In the genomic region with DNA sequence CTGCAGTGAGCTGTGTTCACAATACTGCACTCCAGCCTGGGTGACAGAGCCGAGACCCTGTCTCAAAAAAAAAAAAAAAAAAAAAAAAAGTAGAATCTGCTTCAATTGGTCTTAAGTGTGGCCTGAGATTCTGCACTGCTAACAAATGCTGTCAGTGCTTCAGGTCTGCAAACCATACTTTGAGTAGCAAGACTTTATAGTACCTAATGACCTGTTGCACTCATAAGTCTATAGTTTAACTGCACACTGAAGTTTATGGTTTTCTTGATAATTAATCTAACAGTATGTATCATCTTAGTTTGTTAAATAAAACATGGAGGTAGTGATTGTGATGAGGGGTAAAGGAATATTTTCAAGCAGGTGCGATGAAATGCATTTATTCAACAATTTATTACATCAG, we compare ENCODE assay signal across 21 cellular contexts.
DNase-seq lines count a peak whose midpoint lies in the region; ATAC-seq, FAIRE-seq and TF ChIP-seq lines count a peak whose summit lies in the region.
"Had no signal": no experiment of that assay in that cellular context is flagged by ENCODE, and none has a peak within 500 bp of the region (broad histone marks: within the 10 kb centered on the region; RNA-seq: fewer than 3 reads in every experiment).

No MANE protein-coding gene starts in this region.

- H3K27ac ChIP-seq in PC-3 (ENCODE audit: low read length) = no peak overlapping the region
- no peak overlapping the region for H3K27ac ChIP-seq in K562 (ENCODE audit: extremely low read depth, low read depth, low read length)
- no peak overlapping the region for H3K27ac ChIP-seq in Karpas-422 (ENCODE audit: low read length)
- H3K27ac ChIP-seq: A549 had no signal

- H2AFZ ChIP-seq in PC-3 (ENCODE audit: low read length) (no peak overlapping the region), K562 (ENCODE audit: low read depth, low read length) (no peak overlapping the region), Karpas-422 (ENCODE audit: low read length) (no peak overlapping the region)

- H3K36me3 ChIP-seq in PC-3 (ENCODE audit: low read depth, low read length) (peaks cover 16% of the 10 kb centered on the region; the same call in 1 of the 2 replicates), K562 (ENCODE audit: control insufficient read depth, insufficient read depth, low read length) (peaks cover 72% of the 10 kb centered on the region), Karpas-422 (ENCODE audit: insufficient read depth, low read length) (peaks cover 22% of the 10 kb centered on the region; the same call in 1 of the 2 replicates)

- H3K9me1 ChIP-seq in K562 (ENCODE audit: control insufficient read depth, insufficient read depth, low read length) = no peaks in the 10 kb centered on the region

- CTCF ChIA-PET in PC-3 (lab: Charles Lee) (interaction anchor here (0.6 kb wide), 1 partner anchor 292 kb away, joined by 7 read pairs; no protein-coding TSS in a partner anchor), K562 (lab: Yijun Ruan, JAX; ENCODE audit: low intra/inter-chr PET ratio) (interaction anchor here (1.0 kb wide), 1 partner anchor 114 kb away, joined by 3 read pairs; no protein-coding TSS in a partner anchor)

- H3K9me3 Mint-ChIP-seq in activated T-cell treated with anti-CD3 and anti-CD28 coated beads, Interleukin-2, amount 50 U/mL, for 24 hours = no peaks in the 10 kb centered on the region
- peaks cover 0 to 1% of the 10 kb centered on the region in 2 donors for H3K9me3 Mint-ChIP-seq in activated T-cell treated with anti-CD3 and anti-CD28 coated beads, Interleukin-2, amount 50 U/mL, for 72 hours
- H3K9me3 Mint-ChIP-seq: CD4-positive, alpha-beta memory T cell had no signal

- H3K9me2 ChIP-seq in PC-3 (replicated peaks; ENCODE audit: low read length) (no peaks in the 10 kb centered on the region), Karpas-422 (replicated peaks; ENCODE audit: insufficient read depth, low read length) (no peaks in the 10 kb centered on the region)

- H3F3A ChIP-seq in PC-3 (ENCODE audit: low read length, unreplicated experiment) = no peaks in the 10 kb centered on the region

- FAIRE-seq in K562 (lab: Jason Lieb, UNC) = no peak
- FAIRE-seq: A549, G401.6, GM12892, H54 had no signal

- POLR2A ChIA-PET in PC-3 (lab: Charles Lee; ENCODE audit: unreplicated experiment) (no interaction called here), K562 (lab: Yijun Ruan, JAX) (no interaction called here)

- peaks cover 71% of the 10 kb centered on the region for H3K36me3 Mint-ChIP-seq in activated T-cell treated with anti-CD3 and anti-CD28 coated beads, Interleukin-2, amount 50 U/mL, for 24 hours (ENCODE audit: low read depth)
- H3K36me3 Mint-ChIP-seq in activated T-cell treated with anti-CD3 and anti-CD28 coated beads, Interleukin-2, amount 50 U/mL, for 72 hours (ENCODE audit: insufficient read depth in 2 of 2) = peaks cover 7 to 19% of the 10 kb centered on the region in 2 donors

- no peak for DNase-seq in activated T-cell treated with anti-CD3 and anti-CD28 coated beads, Interleukin-2, amount 50 U/mL, for 24 hours
- no peak for DNase-seq in activated T-cell treated with anti-CD3 and anti-CD28 coated beads, Interleukin-2, amount 50 U/mL, for 72 hours
- no peak for DNase-seq in PC-3
- no peak for DNase-seq in K562 (ENCODE audit: extremely low read depth in 1 of 4, low spot score in 3 of 4)
- no peak for DNase-seq in Karpas-422
- DNase-seq in Ammon's horn (ENCODE audit: low spot score) = no peak
- no peak for DNase-seq in SW 1271 (lab: John Stamatoyannopoulos, UW)
- DNase-seq: 8988T, ACHN, AML-193, C1 segment of cervical spinal cord, Caco-2, DMS153, DND-41, GOT3 had no signal

- H3K4me3 Mint-ChIP-seq in activated T-cell treated with anti-CD3 and anti-CD28 coated beads, Interleukin-2, amount 50 U/mL, for 24 hours = no peak overlapping the region
- no peak overlapping the region for H3K4me3 Mint-ChIP-seq in activated T-cell treated with anti-CD3 and anti-CD28 coated beads, Interleukin-2, amount 50 U/mL, for 72 hours
- H3K4me3 Mint-ChIP-seq: CD4-positive, alpha-beta memory T cell had no signal

- intact Hi-C loops in PC-3 (cut with micrococcal nuclease) (loop anchor here (5.0 kb wide), 4 partner anchors 115 to 1035 kb away; no protein-coding TSS in a partner anchor), K562 (cut with micrococcal nuclease) (loop anchor here (5.0 kb wide), 1 partner anchor 115 kb away; no protein-coding TSS in a partner anchor)

- H3K27ac Mint-ChIP-seq in activated T-cell treated with anti-CD3 and anti-CD28 coated beads, Interleukin-2, amount 50 U/mL, for 24 hours = peak overlapping the region; percentile 14
- H3K27ac Mint-ChIP-seq in activated T-cell treated with anti-CD3 and anti-CD28 coated beads, Interleukin-2, amount 50 U/mL, for 72 hours = no peak overlapping the region

- no peak for TF ChIP-seq RAD21 in K562 (CRISPR knock-in tag; conservative IDR thresholded peaks at IDR 0.05 in 1 of 2, IDR thresholded peaks at IDR 0.05 in 1 of 2)

- in situ Hi-C loops in K562 (cut with MboI) = no loop called here

- H3K79me2 ChIP-seq in PC-3 (ENCODE audit: low read length) = no peaks in the 10 kb centered on the region
- H3K79me2 ChIP-seq in K562 (ENCODE audit: control insufficient read depth, insufficient read depth, low read length) = no peaks in the 10 kb centered on the region
- H3K79me2 ChIP-seq in Karpas-422 (ENCODE audit: low read length) = no peaks in the 10 kb centered on the region

- TF ChIP-seq CTCF in PC-3 (conservative IDR thresholded peaks at IDR 0.05; ENCODE audit: low read depth, low read length) (no peak), K562 (IDR thresholded peaks at IDR 0.05 in 2 of 3, conservative IDR thresholded peaks at IDR 0.05 in 1 of 3; ENCODE audit: insufficient read depth in 2 of 3, low read depth in 1 of 3, low read length in 3 of 3) (no peak)

- H4K20me1 ChIP-seq in PC-3 (ENCODE audit: low read length) = no peaks in the 10 kb centered on the region
- H4K20me1 ChIP-seq in K562 (replicated peaks; ENCODE audit: control insufficient read depth, insufficient read depth, low read length) = no peaks in the 10 kb centered on the region
- H4K20me1 ChIP-seq in Karpas-422 (ENCODE audit: insufficient read depth, low read depth, low read length) = no peaks in the 10 kb centered on the region

- no peak for ATAC-seq in activated T-cell treated with anti-CD3 and anti-CD28 coated beads, Interleukin-2, amount 50 U/mL, for 72 hours (replicated peaks in 1 of 2)
- ATAC-seq in PC-3 (peak; percentile 15; the same call in 1 of the 2 replicates), K562 (peak; percentile 29; the same call in 1 of the 3 replicates)

- H3K4me1 Mint-ChIP-seq in activated T-cell treated with anti-CD3 and anti-CD28 coated beads, Interleukin-2, amount 50 U/mL, for 24 hours (ENCODE audit: low read depth) = peaks cover 8% of the 10 kb centered on the region
- H3K4me1 Mint-ChIP-seq in activated T-cell treated with anti-CD3 and anti-CD28 coated beads, Interleukin-2, amount 50 U/mL, for 72 hours (ENCODE audit: low read depth) = no peaks in the 10 kb centered on the region

- TF ChIP-seq POLR2A in K562 (conservative IDR thresholded peaks at IDR 0.05) = no peak

- WGBS in K562 (ENCODE audit: insufficient coverage, low coverage, missing lambda C conversion rate) = 100% methylated on average over 1 of the region's 2 CpGs

- H3K4me2 ChIP-seq in PC-3 (ENCODE audit: low read length) (no peak overlapping the region), K562 (ENCODE audit: insufficient read depth, low read length) (no peak overlapping the region), Karpas-422 (ENCODE audit: low read depth, low read length, poor library complexity, severe bottlenecking) (no peak overlapping the region)
- H3K4me2 ChIP-seq: A549 had no signal

- TF ChIP-seq EP300 in K562 (IDR thresholded peaks at IDR 0.05; ENCODE audit: low read length) = no peak

- no peaks in the 10 kb centered on the region for H3K4me1 ChIP-seq in PC-3 (ENCODE audit: insufficient read depth, low read length)
- no peaks in the 10 kb centered on the region for H3K4me1 ChIP-seq in K562 (replicated peaks in 1 of 2; ENCODE audit: control insufficient read depth in 2 of 2, insufficient read depth in 2 of 2, low read length in 2 of 2)
- no peaks in the 10 kb centered on the region for H3K4me1 ChIP-seq in Karpas-422 (ENCODE audit: low read length)
- H3K4me1 ChIP-seq: A549, Caco-2, HAP-1 had no signal

- peaks cover 6% of the 10 kb centered on the region for H3K27me3 Mint-ChIP-seq in activated T-cell treated with anti-CD3 and anti-CD28 coated beads, Interleukin-2, amount 50 U/mL, for 24 hours
- H3K27me3 Mint-ChIP-seq in activated T-cell treated with anti-CD3 and anti-CD28 coated beads, Interleukin-2, amount 50 U/mL, for 72 hours (ENCODE audit: low read depth) = no peaks in the 10 kb centered on the region
- H3K27me3 Mint-ChIP-seq: CD4-positive, alpha-beta memory T cell had no signal

- no peak overlapping the region for H3K4me3 ChIP-seq in PC-3 (ENCODE audit: low read length)
- no peak overlapping the region for H3K4me3 ChIP-seq in K562
- no peak overlapping the region for H3K4me3 ChIP-seq in Karpas-422 (ENCODE audit: low read length)
- H3K4me3 ChIP-seq: A549, HAP-1 had no signal

- H3K9me3 ChIP-seq in PC-3 (ENCODE audit: low read length) (no peaks in the 10 kb centered on the region), K562 (replicated peaks; ENCODE audit: control insufficient read depth, insufficient read depth, low read depth, low read length) (no peaks in the 10 kb centered on the region; the same call in 1 of the 2 replicates), Karpas-422 (ENCODE audit: low read length) (no peaks in the 10 kb centered on the region)
- H3K9me3 ChIP-seq: A549, Caco-2, HAP-1 had no signal

- H3K27me3 ChIP-seq in PC-3 (ENCODE audit: low read length) = no peaks in the 10 kb centered on the region
- H3K27me3 ChIP-seq in K562 (ENCODE audit: control insufficient read depth in 2 of 2, insufficient read depth in 2 of 2, low read length in 2 of 2) = no peaks in the 10 kb centered on the region
- H3K27me3 ChIP-seq in Karpas-422 (ENCODE audit: low read length) = no peaks in the 10 kb centered on the region

- no TSS peak for BruUV-seq in PC-3 (replicated peaks; lab: Mats Ljungman, UMichigan)
- BruUV-seq in K562 (replicated peaks; lab: Mats Ljungman, UMichigan) = no TSS peak

- H3K9ac ChIP-seq in PC-3 (ENCODE audit: low read length) = no peak overlapping the region
- no peak overlapping the region for H3K9ac ChIP-seq in K562 (ENCODE audit: insufficient read depth in 1 of 2, low read depth in 2 of 2, low read length in 2 of 2)
- H3K9ac ChIP-seq in Karpas-422 (ENCODE audit: low read length) = no peak overlapping the region

TF ChIP-seq in K562, 482 proteins besides CTCF, POLR2A, EP300 and RAD21 (continues in another document):
- TF ChIP-seq, protein P1, sequence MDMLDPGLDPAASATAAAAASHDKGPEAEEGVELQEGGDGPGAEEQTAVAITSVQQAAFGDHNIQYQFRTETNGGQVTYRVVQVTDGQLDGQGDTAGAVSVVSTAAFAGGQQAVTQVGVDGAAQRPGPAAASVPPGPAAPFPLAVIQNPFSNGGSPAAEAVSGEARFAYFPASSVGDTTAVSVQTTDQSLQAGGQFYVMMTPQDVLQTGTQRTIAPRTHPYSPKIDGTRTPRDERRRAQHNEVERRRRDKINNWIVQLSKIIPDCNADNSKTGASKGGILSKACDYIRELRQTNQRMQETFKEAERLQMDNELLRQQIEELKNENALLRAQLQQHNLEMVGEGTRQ (CRISPR knock-in tag; IDR thresholded peaks at IDR 0.05) = no peak
- TF ChIP-seq ASH1L (IDR thresholded peaks at IDR 0.05; ENCODE audit: borderline replicate concordance, low read depth, partially characterized antibody) (no peak), NUFIP1 (IDR thresholded peaks at IDR 0.05; ENCODE audit: partially characterized antibody) (no peak)

Comparison
In these comparisons a context has a peak if more than half of its experiments do, and no peak if none do; other contexts are left out.
1. ATAC-seq: peak in PC-3 (single experiment) and K562 (single experiment); none in activated T-cell treated with anti-CD3 and anti-CD28 coated beads, Interleukin-2, amount 50 U/mL, for 72 hours (0 of 2).